ENCODE assay signal across 8 cellular contexts in the genomic region with DNA sequence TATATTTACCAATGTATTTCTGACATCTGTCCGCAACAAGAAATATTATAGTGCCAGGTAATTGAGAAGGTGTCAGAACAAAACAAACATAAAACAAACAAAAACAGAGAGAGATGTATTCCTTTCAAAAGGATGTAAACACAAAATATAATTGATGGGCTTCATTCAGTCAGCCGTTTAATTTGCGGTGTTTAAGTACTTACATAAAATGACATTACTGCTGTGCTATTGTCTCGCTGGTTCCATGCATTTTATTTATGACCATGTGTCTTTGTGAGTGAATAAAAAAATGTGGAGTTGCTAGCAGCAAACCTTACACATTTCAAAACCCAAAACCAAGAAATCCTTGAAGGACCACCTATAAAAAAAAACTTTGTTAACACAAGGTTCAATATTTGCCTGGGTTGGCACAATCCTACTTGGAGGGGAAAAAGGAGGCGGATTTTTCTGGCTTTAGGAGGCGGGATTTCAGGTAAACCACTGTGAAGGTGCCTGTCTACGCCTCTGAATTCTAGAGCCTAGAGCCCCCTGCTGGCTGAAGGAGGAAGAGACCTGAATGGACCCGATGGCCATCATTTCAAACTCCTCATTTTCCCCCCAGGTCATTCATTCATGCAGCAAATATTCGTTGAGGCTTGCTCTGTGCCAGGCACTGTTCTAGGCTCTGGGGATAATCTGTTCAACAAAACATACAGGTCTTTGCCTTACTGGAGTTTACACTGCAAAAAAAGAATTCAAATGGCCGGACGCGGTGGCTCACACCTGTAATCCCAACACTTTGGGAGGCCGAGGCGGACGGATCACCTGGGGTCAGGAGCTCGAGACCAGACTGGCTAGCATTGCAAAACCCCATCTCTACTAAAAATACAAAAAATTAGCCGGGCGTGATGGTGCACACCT.
A peak's percentile ranks its signal among the peaks of the same experiment; 100 is the strongest.
DNase-seq lines count a peak whose midpoint lies in the region; ATAC-seq lines count a peak whose summit lies in the region.

No MANE protein-coding gene starts in this region.

- no peaks in the 10 kb centered on the region for H3K36me3 ChIP-seq in mesendoderm (ENCODE audit: control insufficient read depth, insufficient read depth, low read length)

- no peak overlapping the region for H2AK5ac ChIP-seq in mesendoderm (ENCODE audit: low read length)

- no peaks in the 10 kb centered on the region for H3K4me1 ChIP-seq in mesendoderm (ENCODE audit: control insufficient read depth, low read depth, low read length)

- no peak overlapping the region for H2BK120ac ChIP-seq in mesendoderm (ENCODE audit: low read depth, low read length)

- H3K27ac ChIP-seq in mesendoderm (ENCODE audit: low read depth, low read length), result no peak overlapping the region

- no peaks in the 10 kb centered on the region for H3K79me1 ChIP-seq in mesendoderm (ENCODE audit: low read length)

- no peak overlapping the region for H3K4me2 ChIP-seq in mesendoderm (ENCODE audit: low read length)

- no peak overlapping the region for H3K4me3 ChIP-seq in mesendoderm (ENCODE audit: low read length)

- H4K8ac ChIP-seq in mesendoderm (ENCODE audit: low read depth, low read length), result no peak overlapping the region

- no peak overlapping the region for H4K5ac ChIP-seq in mesendoderm (ENCODE audit: low read length)

- no peak overlapping the region for H3K4ac ChIP-seq in mesendoderm (ENCODE audit: low read depth, low read length)

- ATAC-seq in HG03045 (IDR thresholded peaks at IDR 0.05; ENCODE audit: unreplicated experiment) (peak; percentile 52), HG02884 (IDR thresholded peaks at IDR 0.05; ENCODE audit: unreplicated experiment) (no peak)

- no peak overlapping the region for H3K23ac ChIP-seq in mesendoderm (ENCODE audit: low read length)

- H3K18ac ChIP-seq in mesendoderm (ENCODE audit: low read length), result no peak overlapping the region

- no peaks in the 10 kb centered on the region for H3K27me3 ChIP-seq in mesendoderm (ENCODE audit: insufficient read depth, low read length, poor library complexity)

- H3K79me2 ChIP-seq in mesendoderm (ENCODE audit: control insufficient read depth, insufficient read depth, low read length), result no peaks in the 10 kb centered on the region

- H2BK15ac ChIP-seq in mesendoderm (replicated peaks; ENCODE audit: low read depth), result no peak overlapping the region

- no peak overlapping the region for H2BK5ac ChIP-seq in mesendoderm (ENCODE audit: low read length)

- WGBS in mesendoderm (ENCODE audit: extremely low coverage, insufficient coverage, low lambda C conversion rate), result no CpG with 5 or more reads among the region's 18 CpGs

- H3K9ac ChIP-seq in mesendoderm (ENCODE audit: low read length), result no peak overlapping the region

- peak; percentile 90 for DNase-seq in DMS153 (lab: John Stamatoyannopoulos, UW)
- peak; percentile 47 to 73 for DNase-seq in NCI-H446 (lab: John Stamatoyannopoulos, UW)
- peak; percentile 84 for DNase-seq in activated CD4-positive, alpha-beta T cell treated with anti-CD3 and anti-CD28 coated beads for 48 hours
- peak; percentile 14 to 46 for DNase-seq in dermis microvascular lymphatic vessel endothelial cell (ENCODE audit: low read depth in 2 of 2)
- DNase-seq in mesendoderm, result peak; percentile 87
- peak; percentile 43 to 51 for DNase-seq in stimulated activated CD8-positive, alpha-beta memory T cell treated with anti-CD3 and anti-CD28 coated beads, Interleukin-7, amount 100 ng/mL, for 4 hours (ENCODE audit: low read depth in 2 of 2)

- no peak overlapping the region for H3K56ac ChIP-seq in mesendoderm (ENCODE audit: low read length)

Comparison
In these comparisons a context has a peak if more than half of its experiments do, and no peak if none do; other contexts are left out.
1. DNase-seq: peak in every context shown above with its lines; median percentile 90 in DMS153; 87 in mesendoderm; 84 in activated CD4-positive, alpha-beta T cell treated with anti-CD3 and anti-CD28 coated beads for 48 hours; 60 in NCI-H446; 47 in stimulated activated CD8-positive, alpha-beta memory T cell treated with anti-CD3 and anti-CD28 coated beads, Interleukin-7, amount 100 ng/mL, for 4 hours; 30 in dermis microvascular lymphatic vessel endothelial cell.